Comparison of ENCODE assay signal across 1 cellular context in genomic region chr3:127769284-127770081, GRCh38.
TF ChIP-seq lines count a peak whose summit lies in the region.

No MANE protein-coding gene starts in this region.

TF ChIP-seq in IMR-90, 13 proteins besides CTCF, POLR2A, EP300 and RAD21:
- TF ChIP-seq FOS (IDR thresholded peaks at IDR 0.05; ENCODE audit: low read depth, low read length) (no peak), NFE2L2 (IDR thresholded peaks at IDR 0.05; ENCODE audit: low read depth, low read length) (no peak), BHLHE40 (IDR thresholded peaks at IDR 0.05; ENCODE audit: low read depth, low read length) (no peak), SMC3 (IDR thresholded peaks at IDR 0.05; ENCODE audit: low read depth, low read length) (no peak), RFX5 (IDR thresholded peaks at IDR 0.05; ENCODE audit: low read depth, low read length) (no peak), USF2 (IDR thresholded peaks at IDR 0.05; ENCODE audit: low read depth, low read length) (no peak), MAZ (IDR thresholded peaks at IDR 0.05; ENCODE audit: borderline replicate concordance, low read depth, low read length) (no peak), CEBPB (IDR thresholded peaks at IDR 0.05; ENCODE audit: low read depth, low read length) (no peak), ELK1 (IDR thresholded peaks at IDR 0.05; ENCODE audit: borderline replicate concordance, low read depth, low read length) (no peak), MXI1 (IDR thresholded peaks at IDR 0.05; ENCODE audit: borderline replicate concordance, low read depth, low read length) (no peak), RCOR1 (IDR thresholded peaks at IDR 0.05; ENCODE audit: insufficient replicate concordance, low read length) (no peak)
